Comparison of ENCODE assay signal across 1 cellular context in genomic region chr6:109450801-109451200, GRCh38.
TF ChIP-seq lines count a peak whose summit lies in the region.

No MANE protein-coding gene starts in this region.

TF ChIP-seq in HepG2, 621 proteins besides CTCF, POLR2A, EP300 and RAD21:
- TF ChIP-seq ZNF446 (CRISPR knock-in tag; IDR thresholded peaks at IDR 0.05) (no peak), ZNF460 (CRISPR knock-in tag; IDR thresholded peaks at IDR 0.05; ENCODE audit: borderline replicate concordance) (no peak), AGO1 (IDR thresholded peaks at IDR 0.05; ENCODE audit: low read depth, low read length, poor library complexity, severe bottlenecking) (no peak), BRCA1 (CRISPR knock-in tag; IDR thresholded peaks at IDR 0.05) (no peak), NCOR1 (IDR thresholded peaks at IDR 0.05; ENCODE audit: borderline replicate concordance, low read length) (no peak), ZNF276 (CRISPR knock-in tag; IDR thresholded peaks at IDR 0.05; ENCODE audit: low read depth) (no peak), RBAK (CRISPR knock-in tag; IDR thresholded peaks at IDR 0.05) (no peak), TOPORS (CRISPR knock-in tag; IDR thresholded peaks at IDR 0.05) (no peak), BORCS8-MEF2B (CRISPR knock-in tag; IDR thresholded peaks at IDR 0.05) (no peak), MED1 (CRISPR knock-in tag; IDR thresholded peaks at IDR 0.05) (no peak), POGZ (CRISPR knock-in tag; IDR thresholded peaks at IDR 0.05) (no peak)
- TF ChIP-seq, protein P1, sequence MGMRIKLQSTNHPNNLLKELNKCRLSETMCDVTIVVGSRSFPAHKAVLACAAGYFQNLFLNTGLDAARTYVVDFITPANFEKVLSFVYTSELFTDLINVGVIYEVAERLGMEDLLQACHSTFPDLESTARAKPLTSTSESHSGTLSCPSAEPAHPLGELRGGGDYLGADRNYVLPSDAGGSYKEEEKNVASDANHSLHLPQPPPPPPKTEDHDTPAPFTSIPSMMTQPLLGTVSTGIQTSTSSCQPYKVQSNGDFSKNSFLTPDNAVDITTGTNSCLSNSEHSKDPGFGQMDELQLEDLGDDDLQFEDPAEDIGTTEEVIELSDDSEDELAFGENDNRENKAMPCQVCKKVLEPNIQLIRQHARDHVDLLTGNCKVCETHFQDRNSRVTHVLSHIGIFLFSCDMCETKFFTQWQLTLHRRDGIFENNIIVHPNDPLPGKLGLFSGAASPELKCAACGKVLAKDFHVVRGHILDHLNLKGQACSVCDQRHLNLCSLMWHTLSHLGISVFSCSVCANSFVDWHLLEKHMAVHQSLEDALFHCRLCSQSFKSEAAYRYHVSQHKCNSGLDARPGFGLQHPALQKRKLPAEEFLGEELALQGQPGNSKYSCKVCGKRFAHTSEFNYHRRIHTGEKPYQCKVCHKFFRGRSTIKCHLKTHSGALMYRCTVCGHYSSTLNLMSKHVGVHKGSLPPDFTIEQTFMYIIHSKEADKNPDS (CRISPR knock-in tag; IDR thresholded peaks at IDR 0.05) = no peak
- TF ChIP-seq, protein P2, sequence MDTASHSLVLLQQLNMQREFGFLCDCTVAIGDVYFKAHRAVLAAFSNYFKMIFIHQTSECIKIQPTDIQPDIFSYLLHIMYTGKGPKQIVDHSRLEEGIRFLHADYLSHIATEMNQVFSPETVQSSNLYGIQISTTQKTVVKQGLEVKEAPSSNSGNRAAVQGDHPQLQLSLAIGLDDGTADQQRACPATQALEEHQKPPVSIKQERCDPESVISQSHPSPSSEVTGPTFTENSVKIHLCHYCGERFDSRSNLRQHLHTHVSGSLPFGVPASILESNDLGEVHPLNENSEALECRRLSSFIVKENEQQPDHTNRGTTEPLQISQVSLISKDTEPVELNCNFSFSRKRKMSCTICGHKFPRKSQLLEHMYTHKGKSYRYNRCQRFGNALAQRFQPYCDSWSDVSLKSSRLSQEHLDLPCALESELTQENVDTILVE (CRISPR knock-in tag; IDR thresholded peaks at IDR 0.05) = no peak
